Comparison of ENCODE assay signal across 1 cellular context in genomic region chr16:1708768-1709180, GRCh38.
TF ChIP-seq lines count a peak whose summit lies in the region.

No MANE protein-coding gene starts in this region.

TF ChIP-seq in HepG2, 621 proteins besides CTCF, POLR2A, EP300 and RAD21:
- TF ChIP-seq ZNF362 (CRISPR knock-in tag; IDR thresholded peaks at IDR 0.05; ENCODE audit: borderline replicate concordance) (no peak), ZSCAN20 (CRISPR knock-in tag; IDR thresholded peaks at IDR 0.05; ENCODE audit: borderline replicate concordance) (no peak), FLYWCH1 (CRISPR knock-in tag; IDR thresholded peaks at IDR 0.05) (no peak), AGO1 (IDR thresholded peaks at IDR 0.05; ENCODE audit: low read depth, low read length, poor library complexity, severe bottlenecking) (no peak)
